In genomic region chr6:49118475-49118874, GRCh38 we compare ENCODE assay signal across 23 cellular contexts.
DNase-seq lines count a peak whose midpoint lies in the region; ATAC-seq, FAIRE-seq and TF ChIP-seq lines count a peak whose summit lies in the region.
"Had no signal": no experiment of that assay in that cellular context is flagged by ENCODE, and none has a peak within 500 bp of the region (broad histone marks: within the 10 kb centered on the region; RNA-seq: fewer than 3 reads in every experiment).

No MANE protein-coding gene starts in this region.

- H3K4me1 ChIP-seq in foreskin keratinocyte = peaks cover 20% of the 10 kb centered on the region
- H3K4me1 ChIP-seq: A549 had no signal

- TF ChIP-seq POLR2A in H54 (IDR thresholded peaks at IDR 0.05; ENCODE audit: low read depth, low read length) = no peak

- no peak for FAIRE-seq in H54 (lab: Jason Lieb, UNC)
- FAIRE-seq: A549, GM12891, GM18507 had no signal

- peak; percentile 62 for ATAC-seq in foreskin keratinocyte
- ATAC-seq: A549 had no signal

- no peaks in the 10 kb centered on the region for H3K27me3 ChIP-seq in foreskin keratinocyte

- H3K27ac ChIP-seq in foreskin keratinocyte = no peak overlapping the region
- H3K27ac ChIP-seq: A549 had no signal

- H3K4me3 ChIP-seq in epithelial cell of esophagus (ENCODE audit: low read length) = no peak overlapping the region
- H3K4me3 ChIP-seq: A549 had no signal

- TF ChIP-seq CTCF in epithelial cell of esophagus (IDR thresholded peaks at IDR 0.05; ENCODE audit: insufficient read depth, low read depth, low read length, missing control alignments) (no peak), foreskin keratinocyte (conservative IDR thresholded peaks at IDR 0.05) (no peak)

- peak; percentile 32 for DNase-seq in LHCN-M2 (ENCODE audit: low read depth)
- peak; percentile 9 for DNase-seq in RKO (ENCODE audit: low spot score)
- peak; percentile 10 for DNase-seq in epithelial cell of esophagus (ENCODE audit: low read depth)
- peak in 1 of 2 donors; percentile 33 for DNase-seq in foreskin keratinocyte
- DNase-seq in SKM-1 (lab: John Stamatoyannopoulos, UW; ENCODE audit: unreplicated experiment) = no peak
- DNase-seq in H54 (ENCODE audit: insufficient read length, low spot score) = no peak
- no peak for DNase-seq in cerebellum (ENCODE audit: low spot score)
- DNase-seq: 8988T; ACHN; AML-193; C1 segment of cervical spinal cord; Calu3; CD4-positive, alpha-beta memory T cell; COR-L47; DMS53; DMS79 treated with DMSO at 0.1 percent for 48 hours; GF-D8; GOT3; H9; HFFc6 had no signal

Comparison
In these comparisons a context has a peak if more than half of its experiments do, and no peak if none do; other contexts are left out.
1. DNase-seq: peak in LHCN-M2 (single experiment), RKO (single experiment) and epithelial cell of esophagus (single experiment); none in SKM-1 (single experiment), H54 (single experiment) and cerebellum (single experiment).